Comparison of ENCODE assay signal across 11 cellular contexts in the genomic region with DNA sequence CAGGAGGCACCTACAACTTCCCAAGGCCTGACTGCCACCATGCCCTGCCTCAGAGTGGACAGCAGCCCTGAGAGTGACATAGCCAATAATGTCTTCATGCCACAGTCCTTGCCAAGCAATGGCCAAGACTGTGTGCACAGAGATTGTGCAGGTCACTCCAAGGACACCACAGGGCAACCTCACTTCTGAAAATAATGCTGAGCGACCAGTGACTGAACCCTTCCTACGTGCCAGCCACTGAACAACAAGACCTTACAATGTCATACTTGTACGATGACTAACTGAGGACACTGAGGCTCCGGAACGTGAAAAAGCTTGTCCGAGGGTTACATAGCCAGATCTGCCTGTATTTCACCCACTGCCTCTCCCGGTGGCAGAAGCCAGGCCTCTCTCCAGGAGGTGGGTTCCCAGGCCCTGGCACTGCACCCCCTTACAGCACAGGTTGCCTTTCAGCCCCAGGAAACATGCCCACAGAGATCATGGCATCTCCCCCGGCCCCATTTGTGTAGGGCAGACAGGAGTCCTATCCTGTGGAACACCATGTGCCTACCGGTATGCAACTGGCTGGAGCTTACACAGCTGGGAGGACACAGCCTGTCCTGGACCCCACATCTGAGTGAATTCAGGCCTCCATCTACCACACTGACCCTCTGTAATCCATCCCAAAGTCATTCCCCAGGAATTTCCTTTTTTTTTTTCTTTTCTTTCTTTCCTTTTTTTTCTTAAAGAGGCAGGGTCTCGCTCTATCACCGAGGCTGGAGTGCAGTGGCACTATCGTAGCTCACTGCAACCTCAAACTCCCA.
DNase-seq lines count a peak whose midpoint lies in the region; ATAC-seq and TF ChIP-seq lines count a peak whose summit lies in the region.
"Had no signal": no experiment of that assay in that cellular context is flagged by ENCODE, and none has a peak within 500 bp of the region (broad histone marks: within the 10 kb centered on the region; RNA-seq: fewer than 3 reads in every experiment).

No MANE protein-coding gene starts in this region.

- intact Hi-C loops in tibial artery (cut with DNase I; ENCODE audit: low total_unique reads), result loop anchor here (10.0 kb wide), 1 partner anchor 85 kb away; a partner anchor contains a TSS

- no peaks in the 10 kb centered on the region for H3K9me3 ChIP-seq in right atrium auricular region
- H3K9me3 ChIP-seq in tibial artery, result no peaks in the 10 kb centered on the region

- H3K4me1 Mint-ChIP-seq in T-helper 2 cell treated with Interferon-gamma antibody and Interleukin-4, amounts not matched to agents 5 μg/mL and 100 μg/mL, for 36 hours (ENCODE audit: low read depth), result peaks cover 56% of the 10 kb centered on the region
- H3K4me1 Mint-ChIP-seq in nephron progenitor cell, result peaks cover 37% of the 10 kb centered on the region

- H3K36me3 ChIP-seq in right atrium auricular region, result no peaks in the 10 kb centered on the region
- no peaks in the 10 kb centered on the region for H3K36me3 ChIP-seq in tibial artery

- peaks cover 64% of the 10 kb centered on the region for H3K27me3 Mint-ChIP-seq in T-helper 2 cell treated with Interferon-gamma antibody and Interleukin-4, amounts not matched to agents 5 μg/mL and 100 μg/mL, for 36 hours (ENCODE audit: low read depth)
- peaks cover 43% of the 10 kb centered on the region for H3K27me3 Mint-ChIP-seq in nephron progenitor cell (ENCODE audit: low read depth, poor library complexity)

- DNase-seq in T-helper 2 cell treated with Interferon-gamma antibody and Interleukin-4, amounts not matched to agents 5 μg/mL and 100 μg/mL, for 36 hours (ENCODE audit: low spot score), result no peak
- DNase-seq in T-helper 2 cell, result no peak
- DNase-seq in amniotic stem cell (lab: John Stamatoyannopoulos, UW), result peak; percentile 36
- DNase-seq in right atrium auricular region (ENCODE audit: low spot score), result no peak
- DNase-seq in tibial artery, result no peak
- DNase-seq in nephron progenitor cell, result no peak
- no peak for DNase-seq in NCI-H2196 treated with DMSO at 0.1 percent for 48 hours (lab: John Stamatoyannopoulos, UW; ENCODE audit: unreplicated experiment)
- DNase-seq: activated CD4-positive, alpha-beta memory T cell treated with anti-CD3 and anti-CD28 coated beads, Interleukin-2, amount 10 ng/mL, durations not matched to agents 7 days and 5 days; NCI-H1436 treated with DMSO at 0.1 percent for 48 hours had no signal

- no peak for ATAC-seq in HG02610 (IDR thresholded peaks at IDR 0.05; ENCODE audit: unreplicated experiment)
- ATAC-seq: Panc1 had no signal

- TF ChIP-seq CTCF in right atrium auricular region (IDR thresholded peaks at IDR 0.05), result no peak
- no peak for TF ChIP-seq CTCF in tibial artery (IDR thresholded peaks at IDR 0.05)
- TF ChIP-seq CTCF in nephron progenitor cell (IDR thresholded peaks at IDR 0.05), result no peak

- no peak overlapping the region for H3K27ac Mint-ChIP-seq in T-helper 2 cell treated with Interferon-gamma antibody and Interleukin-4, amounts not matched to agents 5 μg/mL and 100 μg/mL, for 36 hours
- H3K27ac Mint-ChIP-seq in nephron progenitor cell, result no peak overlapping the region

- peaks cover 12% of the 10 kb centered on the region for H3K36me3 Mint-ChIP-seq in T-helper 2 cell treated with Interferon-gamma antibody and Interleukin-4, amounts not matched to agents 5 μg/mL and 100 μg/mL, for 36 hours (ENCODE audit: low read depth)
- H3K36me3 Mint-ChIP-seq in nephron progenitor cell (ENCODE audit: low read depth), result no peaks in the 10 kb centered on the region

- H3K4me3 Mint-ChIP-seq in T-helper 2 cell treated with Interferon-gamma antibody and Interleukin-4, amounts not matched to agents 5 μg/mL and 100 μg/mL, for 36 hours, result peak overlapping the region; percentile 77
- H3K4me3 Mint-ChIP-seq in nephron progenitor cell, result no peak overlapping the region
- H3K4me3 Mint-ChIP-seq: activated CD4-positive, alpha-beta memory T cell treated with anti-CD3 and anti-CD28 coated beads, Interleukin-2, amount 10 ng/mL, durations not matched to agents 7 days and 5 days had no signal

- H3K27ac ChIP-seq in right atrium auricular region (peak overlapping the region; percentile 30 to 58), tibial artery (peak overlapping the region; percentile 65 to 69)

- H3K4me1 ChIP-seq in right atrium auricular region (peaks cover 0 to 57% of the 10 kb centered on the region in 2 donors), tibial artery (peaks cover 0 to 51% (median 42%) of the 10 kb centered on the region in 4 donors)

- H3K27me3 ChIP-seq in right atrium auricular region (no peaks in the 10 kb centered on the region), tibial artery (no peaks in the 10 kb centered on the region)

- H3K9me3 Mint-ChIP-seq in T-helper 2 cell treated with Interferon-gamma antibody and Interleukin-4, amounts not matched to agents 5 μg/mL and 100 μg/mL, for 36 hours, result no peaks in the 10 kb centered on the region
- H3K9me3 Mint-ChIP-seq in nephron progenitor cell, result no peaks in the 10 kb centered on the region
- H3K9me3 Mint-ChIP-seq: activated CD4-positive, alpha-beta memory T cell treated with anti-CD3 and anti-CD28 coated beads, Interleukin-2, amount 10 ng/mL, durations not matched to agents 7 days and 5 days had no signal

- H3K4me3 ChIP-seq in right atrium auricular region, result no peak overlapping the region
- no peak overlapping the region for H3K4me3 ChIP-seq in tibial artery
